In the genomic region with DNA sequence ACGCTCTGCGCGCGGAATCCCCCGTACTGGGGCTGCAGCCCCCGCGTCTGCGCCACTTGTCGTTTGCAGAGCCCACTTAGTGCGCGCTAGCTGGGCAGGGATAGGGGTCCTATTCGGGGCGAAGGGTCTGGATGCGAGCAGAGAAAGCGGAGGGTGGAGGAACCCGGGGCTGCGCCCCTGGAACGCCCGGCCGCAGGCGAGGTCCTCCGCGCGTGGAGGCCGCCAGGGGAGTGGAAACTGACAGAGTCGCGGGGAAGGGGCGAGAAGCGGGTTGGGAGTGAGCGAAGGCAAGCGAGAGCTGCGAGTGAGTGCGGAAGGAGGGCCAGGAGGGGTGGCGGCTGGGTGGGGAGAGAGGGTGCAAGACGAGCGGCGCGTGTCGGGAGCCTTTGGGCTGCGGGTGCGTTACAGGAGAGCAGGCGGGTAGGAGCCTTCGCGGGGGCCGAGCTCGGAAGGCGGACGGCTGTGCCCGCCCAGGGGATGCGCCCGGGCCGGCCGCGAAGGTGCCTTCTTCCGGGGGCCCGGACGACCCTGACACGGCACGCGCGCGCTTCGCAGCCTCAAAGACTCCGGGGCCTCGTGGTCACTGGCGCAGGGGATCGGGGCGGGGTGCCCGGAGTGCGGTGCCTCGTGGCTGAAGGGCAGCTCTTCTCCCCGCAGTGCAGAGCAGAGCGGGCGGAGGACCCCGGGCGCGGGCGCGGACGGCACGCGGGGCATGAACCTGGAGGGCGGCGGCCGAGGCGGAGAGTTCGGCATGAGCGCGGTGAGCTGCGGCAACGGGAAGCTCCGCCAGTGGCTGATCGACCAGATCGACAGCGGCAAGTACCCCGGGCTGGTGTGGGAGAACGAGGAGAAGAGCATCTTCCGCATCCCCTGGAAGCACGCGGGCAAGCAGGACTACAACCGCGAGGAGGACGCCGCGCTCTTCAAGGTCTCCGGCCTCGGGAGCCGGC, we compare ENCODE assay signal across 8 cellular contexts. TPM values are rescaled to one million over a fixed set of nuclear protein-coding genes. Genes with fewer than 3 reads are reported as not detected.
A peak's percentile ranks its signal among the peaks of the same experiment; 100 is the strongest.
DNase-seq lines count a peak whose midpoint lies in the region; ATAC-seq and TF ChIP-seq lines count a peak whose summit lies in the region.
"Had no signal": no experiment of that assay in that cellular context is flagged by ENCODE, and none has a peak within 500 bp of the region (broad histone marks: within the 10 kb centered on the region; RNA-seq: fewer than 3 reads in every experiment).

No MANE protein-coding gene starts in this region.

- TF ChIP-seq EP300 in suprapubic skin (IDR thresholded peaks at IDR 0.05): no peak

- no peak overlapping the region for H3K4me3 Mint-ChIP-seq in HFFc6

- H3K27ac ChIP-seq in suprapubic skin: no peak overlapping the region

- peaks cover 33% of the 10 kb centered on the region for H3K4me1 ChIP-seq in suprapubic skin

- H3K4me1 Mint-ChIP-seq in HFFc6 (ENCODE audit: low read depth): peaks cover 12% of the 10 kb centered on the region

- H3K27me3 ChIP-seq in suprapubic skin: peaks cover 92% of the 10 kb centered on the region

- peak; percentile 8 for DNase-seq in NCI-H146 treated with DMSO at 0.1 percent for 48 hours (lab: John Stamatoyannopoulos, UW; ENCODE audit: unreplicated experiment)
- peak in 1 of 2 donors; percentile 65 for DNase-seq in activated naive CD4-positive, alpha-beta T cell treated with anti-CD3 and anti-CD28 coated beads, Interleukin-2, amount 50 U/mL, for 72 hours (ENCODE audit: low spot score in 2 of 2)
- peak; percentile 57 for DNase-seq in left kidney (ENCODE audit: low read depth, low spot score)
- peak in 1 of 2 donors; percentile 67 for DNase-seq in suprapubic skin (ENCODE audit: low spot score in 2 of 2)
- no peak for DNase-seq in HFFc6
- DNase-seq in epidermal melanocyte (ENCODE audit: insufficient read length, low spot score): no peak

- H3K9me3 ChIP-seq in suprapubic skin: no peaks in the 10 kb centered on the region

- WGBS in suprapubic skin: 3% methylated on average over 56 of the region's 108 CpGs

- TF ChIP-seq POLR2A in suprapubic skin (IDR thresholded peaks at IDR 0.05): no peak

- peaks cover 47 to 48% of the 10 kb centered on the region in 2 donors for H3K36me3 Mint-ChIP-seq in activated naive CD4-positive, alpha-beta T cell treated with anti-CD3 and anti-CD28 coated beads, Interleukin-2, amount 50 U/mL, for 72 hours
- H3K36me3 Mint-ChIP-seq in HFFc6 (ENCODE audit: low read depth): peaks cover 6% of the 10 kb centered on the region

- peak overlapping the region; percentile 56 for H3K4me3 ChIP-seq in suprapubic skin

- no peak for ATAC-seq in activated naive CD4-positive, alpha-beta T cell treated with anti-CD3 and anti-CD28 coated beads, Interleukin-2, amount 50 U/mL, for 72 hours
- ATAC-seq in HG02588 (IDR thresholded peaks at IDR 0.05; ENCODE audit: unreplicated experiment): no peak

- no peaks in the 10 kb centered on the region for H3K36me3 ChIP-seq in suprapubic skin

- peak overlapping the region; percentile 99 for H3K27ac Mint-ChIP-seq in activated naive CD4-positive, alpha-beta T cell treated with anti-CD3 and anti-CD28 coated beads, Interleukin-2, amount 50 U/mL, for 72 hours
- no peak overlapping the region for H3K27ac Mint-ChIP-seq in HFFc6

- peaks cover 0 to 5% of the 10 kb centered on the region in 2 donors for H3K9me3 Mint-ChIP-seq in activated naive CD4-positive, alpha-beta T cell treated with anti-CD3 and anti-CD28 coated beads, Interleukin-2, amount 50 U/mL, for 72 hours
- peaks cover 4% of the 10 kb centered on the region; the same call in 1 of the 2 replicates for H3K9me3 Mint-ChIP-seq in HFFc6

- peaks cover 23% of the 10 kb centered on the region for H3K27me3 Mint-ChIP-seq in HFFc6 (ENCODE audit: insufficient read depth)

- TF ChIP-seq CTCF in suprapubic skin (IDR thresholded peaks at IDR 0.05) (no peak), HFFc6 (IDR thresholded peaks at IDR 0.05) (no peak)

RNA-seq across cellular contexts. Expression of a gene that starts 1.2 kb away (rescaled TPM):
- 100 to 1,000 TPM; 334 to 809 TPM for total RNA-seq in activated naive CD4-positive, alpha-beta T cell treated with anti-CD3 and anti-CD28 coated beads, Interleukin-2, amount 50 U/mL, for 72 hours
- 10 to 100 TPM; 17.3 to 22.8 (median 20.4) TPM for total RNA-seq in suprapubic skin
- total RNA-seq in HFFc6 (2021; fragmentation: NEBNext Ultra II Directional; extraction: Animal tissue kit (Norgen Biotek cat#: 25700)): not detected
- total RNA-seq: lung microvascular endothelial cell had no signal

Comparison
In these comparisons a context has a peak if more than half of its experiments do, and no peak if none do; other contexts are left out.
1. DNase-seq: peak in NCI-H146 treated with DMSO at 0.1 percent for 48 hours (single experiment) and left kidney (single experiment); none in HFFc6 (single experiment) and epidermal melanocyte (single experiment).
2. RNA of a gene that starts 1.2 kb away (total RNA-seq): 334 to 809 TPM in activated naive CD4-positive, alpha-beta T cell treated with anti-CD3 and anti-CD28 coated beads, Interleukin-2, amount 50 U/mL, for 72 hours and 17.3 to 22.8 TPM in suprapubic skin; not detected in HFFc6; every median in the first group is over 10 times any median in the second.